In the genomic region with DNA sequence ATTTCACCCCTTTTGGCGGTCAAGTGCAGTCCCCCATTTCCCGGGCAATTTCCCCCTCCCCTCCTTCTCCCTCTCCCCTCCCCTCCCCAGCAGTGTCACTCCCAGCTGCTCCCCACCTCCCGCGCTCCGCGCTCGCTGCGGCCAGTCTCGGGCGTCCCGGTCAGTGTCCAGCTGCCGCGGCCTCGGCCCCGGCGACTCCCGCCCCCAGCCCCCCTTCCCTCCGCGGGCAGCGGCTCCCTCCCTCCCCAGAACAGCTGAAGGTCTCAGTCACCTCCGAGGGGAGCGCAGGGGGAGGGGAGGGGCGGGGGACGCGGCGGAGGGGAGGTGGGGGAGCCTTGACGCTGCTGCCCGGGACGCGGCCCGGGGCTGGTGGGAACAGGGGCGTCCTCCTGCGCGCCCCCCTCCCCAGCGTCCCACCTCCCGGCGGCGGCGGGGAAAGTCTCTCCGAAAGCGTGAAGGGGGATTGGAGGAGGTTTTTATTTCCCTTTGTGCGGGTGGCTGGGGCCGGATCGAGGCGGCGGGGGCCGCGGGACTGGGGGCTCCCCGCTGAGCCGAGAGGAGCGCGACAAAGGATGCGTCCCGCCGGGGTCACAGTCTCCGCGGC, we compare ENCODE assay signal across 8 cellular contexts. TPM values are rescaled to one million over a fixed set of nuclear protein-coding genes. Genes with fewer than 3 reads are reported as not detected.
DNase-seq lines count a peak whose midpoint lies in the region; ATAC-seq and TF ChIP-seq lines count a peak whose summit lies in the region.

A gene with protein sequence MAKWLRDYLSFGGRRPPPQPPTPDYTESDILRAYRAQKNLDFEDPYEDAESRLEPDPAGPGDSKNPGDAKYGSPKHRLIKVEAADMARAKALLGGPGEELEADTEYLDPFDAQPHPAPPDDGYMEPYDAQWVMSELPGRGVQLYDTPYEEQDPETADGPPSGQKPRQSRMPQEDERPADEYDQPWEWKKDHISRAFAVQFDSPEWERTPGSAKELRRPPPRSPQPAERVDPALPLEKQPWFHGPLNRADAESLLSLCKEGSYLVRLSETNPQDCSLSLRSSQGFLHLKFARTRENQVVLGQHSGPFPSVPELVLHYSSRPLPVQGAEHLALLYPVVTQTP (plus strand): TSS at position 341 of the 604 bp plus-strand sequence. CDS start 798 bp downstream, outside the sequence.

- 0 to 1% (median 0%) methylated on average over 32 to 56 of the region's 57 CpGs for WGBS in psoas muscle, 3 donors

- H3K27ac ChIP-seq in SJCRH30 (peak within 1 kb of the TSS; percentile 95), psoas muscle (no peak within 1 kb of the TSS)

- H3K4me1 ChIP-seq in SJCRH30 (peaks cover 9% of the 10 kb centered on the region), psoas muscle (peaks cover 4% of the 10 kb centered on the region)

- in situ Hi-C loops in GM13977 (cut with MboI; ENCODE audit: low pct_unique_long_range_greater_than_20kb, low sequenced_read_pairs, unreplicated experiment), result loop anchor here (10.0 kb wide), 2 partner anchors 76 to 246 kb away; no protein-coding TSS in a partner anchor

- H3K27me3 ChIP-seq in H7 (ENCODE audit: control insufficient read depth, insufficient read depth, low read length) (peaks cover 46% of the 10 kb centered on the region), SJCRH30 (no peaks in the 10 kb centered on the region), psoas muscle (ENCODE audit: insufficient read depth in 3 of 3, low read length in 2 of 3) (peaks cover 0 to 51% (median 16%) of the 10 kb centered on the region in 3 donors)

- TF ChIP-seq CTCF in psoas muscle (IDR thresholded peaks at IDR 0.05), result no peak
- TF ChIP-seq CTCF in GM13977 (IDR thresholded peaks at IDR 0.05; ENCODE audit: extremely low read depth, insufficient read depth, missing control alignments), result no peak

- DNase-seq in H7, result peak; percentile 94
- DNase-seq in SJCRH30, result peak; percentile 86 to 91
- DNase-seq in psoas muscle, result no peak
- DNase-seq in GM13977 (ENCODE audit: low spot score), result no peak
- no peak for DNase-seq in activated naive CD4-positive, alpha-beta T cell (lab: John Stamatoyannopoulos, UW)

- no peaks in the 10 kb centered on the region for H3K36me3 ChIP-seq in H7 (replicated peaks; ENCODE audit: control insufficient read depth, insufficient read depth, low read length)
- H3K36me3 ChIP-seq in SJCRH30, result peaks cover 12% of the 10 kb centered on the region
- H3K36me3 ChIP-seq in psoas muscle (ENCODE audit: insufficient read depth in 1 of 2, low read depth in 1 of 2), result no peaks in the 10 kb centered on the region

- ATAC-seq in psoas muscle (peak in 1 of 4 donors; percentile 19), HG02840 (IDR thresholded peaks at IDR 0.05; ENCODE audit: low FRiP score, unreplicated experiment) (no peak), HG02885 (IDR thresholded peaks at IDR 0.05; ENCODE audit: poor library complexity, unreplicated experiment) (no peak)

- H3K4me3 ChIP-seq in H7 (ENCODE audit: insufficient read depth, low read depth, low read length) (peak within 1 kb of the TSS; percentile 61), SJCRH30 (peak within 1 kb of the TSS; percentile 84), iPS-11a (ENCODE audit: low read depth, low read length) (peak within 1 kb of the TSS; percentile 53), psoas muscle (peak within 1 kb of the TSS; percentile 51)

- intact Hi-C loops in psoas muscle (cut with DNase I), result loop anchor here in 1 of 2 donors (10.0 kb wide), 1 partner anchor 136 kb away; no protein-coding TSS in a partner anchor

- no peaks in the 10 kb centered on the region for H3K9me3 ChIP-seq in SJCRH30 (replicated peaks)
- no peaks in the 10 kb centered on the region for H3K9me3 ChIP-seq in psoas muscle

RNA-seq across cellular contexts. Expression of the gene that starts here (rescaled TPM):
- total RNA-seq in H7 (2014; rRNA removed; shearing (Covaris generic)), result 1.3 and 1.5 TPM in 2 replicates
- total RNA-seq in SJCRH30 (2014; rRNA removed; shearing (Covaris generic)), result 97.9 and 101 TPM in 2 replicates
- total RNA-seq in psoas muscle, result 1 to 10 TPM in 1 of 4 donors, under 1 TPM in 2, not detected in 1; 0.42 to 1.6 (median 0.61) TPM
- 1 to 10 TPM in 1 of 3 donors, under 1 TPM in 2; 0.04 to 2.1 (median 0.08) TPM for polyA plus RNA-seq in psoas muscle

Comparison
In these comparisons a context has a peak if more than half of its experiments do, and no peak if none do; other contexts are left out.
1. RNA of the gene that starts here (total RNA-seq): 97.9 to 101 TPM in SJCRH30; 1.3 to 1.5 TPM in H7 and 0.42 to 1.6 TPM in psoas muscle; every median in the first group is over 10 times any median in the second.
2. DNase-seq: peak in H7 (single experiment) and SJCRH30 (2 of 2); none in psoas muscle (0 of 2), GM13977 (single experiment) and activated naive CD4-positive, alpha-beta T cell (0 of 4).
3. Peak in every context shown above with its lines, with median percentiles within 50 percentile points of each other: H3K4me3 ChIP-seq.